ENCODE assay signal across 30 cellular contexts in genomic region chr9:97526895-97527575, GRCh38. TPM values are rescaled to one million over a fixed set of nuclear protein-coding genes. Genes with fewer than 3 reads are reported as not detected.
A peak's percentile ranks its signal among the peaks of the same experiment; 100 is the strongest.
DNase-seq lines count a peak whose midpoint lies in the region; ATAC-seq, FAIRE-seq and TF ChIP-seq lines count a peak whose summit lies in the region.
"Had no signal": no experiment of that assay in that cellular context is flagged by ENCODE, and none has a peak within 500 bp of the region (broad histone marks: within the 10 kb centered on the region; RNA-seq: fewer than 3 reads in every experiment).

No MANE protein-coding gene starts in this region.

- H3K79me1 ChIP-seq in H1 (ENCODE audit: low read depth, low read length): no peaks in the 10 kb centered on the region

- no peaks in the 10 kb centered on the region for H3K9me3 Mint-ChIP-seq in HFFc6
- H3K9me3 Mint-ChIP-seq: activated T-cell treated with anti-CD3 and anti-CD28 coated beads, Interleukin-2, amount 50 U/mL, for 24 hours; memory B cell; naive B cell; stimulated activated naive CD8-positive, alpha-beta T cell treated with anti-CD3 and anti-CD28 coated beads, Interleukin-15, Interleukin-2, amounts not matched to agents 100 ng/mL and 50 ng/mL, for 24 hours; T-cell had no signal

- H3K36me3 ChIP-seq in left ventricle myocardium inferior (peaks cover 33% of the 10 kb centered on the region), H1 (ENCODE audit: control insufficient read depth in 2 of 4, insufficient read depth in 4 of 4, low read length in 3 of 4) (no peaks in the 10 kb centered on the region)
- H3K36me3 ChIP-seq: brain microvascular endothelial cell, Peyer's patch, SJCRH30 had no signal

- no peaks in the 10 kb centered on the region for H3K27me3 ChIP-seq in left ventricle myocardium inferior (ENCODE audit: low read depth)
- no peaks in the 10 kb centered on the region for H3K27me3 ChIP-seq in H1 (replicated peaks in 1 of 4; ENCODE audit: control insufficient read depth in 3 of 4, extremely low read depth in 1 of 4, insufficient read depth in 3 of 4, low read length in 3 of 4)
- H3K27me3 ChIP-seq in foreskin keratinocyte: peaks cover 14% of the 10 kb centered on the region
- H3K27me3 ChIP-seq: BE2C, brain microvascular endothelial cell, Peyer's patch, SJCRH30 had no signal

- peaks cover 87% of the 10 kb centered on the region for H3K4me1 ChIP-seq in left ventricle myocardium inferior
- peaks cover 8 to 22% (median 16%) of the 10 kb centered on the region in 4 experiments for H3K4me1 ChIP-seq in H1 (replicated peaks in 1 of 4; ENCODE audit: control insufficient read depth in 3 of 4, insufficient read depth in 4 of 4, low read length in 3 of 4)
- H3K4me1 ChIP-seq in foreskin keratinocyte: no peaks in the 10 kb centered on the region
- H3K4me1 ChIP-seq: SJCRH30 had no signal

- H4K91ac ChIP-seq in H1 (replicated peaks; ENCODE audit: insufficient read length, low read length): no peak overlapping the region

- H3K27ac Mint-ChIP-seq in HFFc6: no peak overlapping the region
- H3K27ac Mint-ChIP-seq: activated T-cell treated with anti-CD3 and anti-CD28 coated beads, Interleukin-2, amount 50 U/mL, for 24 hours; memory B cell; stimulated activated naive CD8-positive, alpha-beta T cell treated with anti-CD3 and anti-CD28 coated beads, Interleukin-15, Interleukin-2, amounts not matched to agents 100 ng/mL and 50 ng/mL, for 24 hours; T-cell had no signal

- no peak for TF ChIP-seq RAD21 in H1 (IDR thresholded peaks at IDR 0.05 in 1 of 2, conservative IDR thresholded peaks at IDR 0.05 in 1 of 2; ENCODE audit: low read depth in 2 of 2, low read length in 2 of 2)

- no peak overlapping the region for H2BK15ac ChIP-seq in H1 (ENCODE audit: low read length)

- H2BK20ac ChIP-seq in H1 (ENCODE audit: low read length): 0 out of 2 replicates have a peak overlapping the region, but pooled peaks have one; percentile 99

- no peak for TF ChIP-seq POLR2A in H1 (IDR thresholded peaks at IDR 0.05; ENCODE audit: control extremely low read depth in 1 of 2, low read depth in 2 of 2, low read length in 2 of 2)

- intact Hi-C loops in left ventricle myocardium inferior (cut with micrococcal nuclease) (no loop called here), left cardiac atrium (cut with DNase I) (loop anchor here in 1 of 2 donors (10.0 kb wide), 1 partner anchor 68 kb away; no protein-coding TSS in a partner anchor)

- no peak overlapping the region for H3K4me3 Mint-ChIP-seq in HFFc6
- H3K4me3 Mint-ChIP-seq: activated T-cell treated with anti-CD3 and anti-CD28 coated beads, Interleukin-2, amount 50 U/mL, for 24 hours; memory B cell; naive B cell; stimulated activated naive CD8-positive, alpha-beta T cell treated with anti-CD3 and anti-CD28 coated beads, Interleukin-15, Interleukin-2, amounts not matched to agents 100 ng/mL and 50 ng/mL, for 24 hours; T-cell had no signal

- H2AFZ ChIP-seq in H1 (ENCODE audit: low read length): no peak overlapping the region

- no peak for ATAC-seq in left cardiac atrium
- no peak for ATAC-seq in foreskin keratinocyte
- ATAC-seq in HG02610 (IDR thresholded peaks at IDR 0.05; ENCODE audit: unreplicated experiment): no peak
- ATAC-seq in HG03378 (IDR thresholded peaks at IDR 0.05; ENCODE audit: unreplicated experiment): no peak
- ATAC-seq: T-cell had no signal

- no peak overlapping the region for H3K14ac ChIP-seq in H1 (ENCODE audit: insufficient read length)

- H2BK5ac ChIP-seq in H1 (ENCODE audit: low read depth, low read length): no peak overlapping the region

- 89% methylated on average over 7 of the region's 7 CpGs; no CpG with 5 or more reads in 1 of the 2 experiments for WGBS in H1 (ENCODE audit: extremely low coverage in 1 of 2, insufficient coverage in 1 of 2, insufficient read length in 1 of 2, insufficient replicate concordance in 2 of 2, low coverage in 1 of 2, low lambda C conversion rate in 2 of 2, missing lambda C conversion rate in 1 of 2), 2 experiments

- H3K4ac ChIP-seq in H1 (replicated peaks; ENCODE audit: insufficient read length, low read depth, low read length): no peak overlapping the region

- DNase-seq in left ventricle myocardium inferior (no peak), left cardiac atrium (no peak), H1 (ENCODE audit: low read depth in 1 of 2, low spot score in 2 of 2) (no peak), retinal pigment epithelial cell (ENCODE audit: low read depth) (peak; percentile 10), foreskin keratinocyte (no peak), HFFc6 (no peak)
- DNase-seq: activated CD4-positive, alpha-beta T cell treated with anti-CD3 and anti-CD28 coated beads for 1 hour; activated CD8-positive, alpha-beta memory T cell treated with anti-CD3 and anti-CD28 coated beads for 24 hours; activated T-cell treated with anti-CD3 and anti-CD28 coated beads, Interleukin-2, amount 50 U/mL, for 24 hours; BE2C; brain microvascular endothelial cell; cortex of kidney; DMS53; GDM1; kidney glomerular epithelial cell; naive B cell; NCI-H1436 treated with DMSO at 0.1 percent for 48 hours; NCI-H2107; NCI-H524; occipital lobe; Peyer's patch; SJCRH30; stimulated activated CD4-positive, alpha-beta T cell treated with anti-CD3 and anti-CD28 coated beads, Interleukin-4, amount 100 ng/mL, for 4 hours; T-cell; trophoblast cell had no signal

- H4K20me1 ChIP-seq in H1 (replicated peaks in 1 of 2; ENCODE audit: control insufficient read depth in 1 of 2, insufficient read depth in 2 of 2, low read length in 2 of 2): no peaks in the 10 kb centered on the region

- H3K79me2 ChIP-seq in H1 (ENCODE audit: control insufficient read depth in 1 of 2, insufficient read depth in 2 of 2, low read length in 2 of 2): no peaks in the 10 kb centered on the region

- POLR2A ChIA-PET in H1 (lab: Charles Lee; ENCODE audit: partially characterized antibody): interaction anchor here (1.1 to 1.7 kb wide), 2 partner anchors 24 to 64 kb away, joined by 3 to 4 read pairs; no protein-coding TSS in a partner anchor

- H3K4me1 Mint-ChIP-seq in HFFc6 (ENCODE audit: low read depth): peaks cover 59% of the 10 kb centered on the region
- H3K4me1 Mint-ChIP-seq: memory B cell, naive B cell, T-cell had no signal

- no peaks in the 10 kb centered on the region for H3K23me2 ChIP-seq in H1 (ENCODE audit: low read depth, low read length)

- H4K8ac ChIP-seq in H1 (ENCODE audit: extremely low read depth, insufficient read depth, low read length): peak overlapping the region; percentile 40; the same call in 1 of the 2 replicates

- H3K27ac ChIP-seq in left ventricle myocardium inferior (replicated peaks) (peak overlapping the region; percentile 94), H1 (ENCODE audit: low read depth, low read length) (no peak overlapping the region; the same call in 1 of the 2 replicates), foreskin keratinocyte (no peak overlapping the region)
- H3K27ac ChIP-seq: brain microvascular endothelial cell, Peyer's patch, SJCRH30 had no signal

- H3K23ac ChIP-seq in H1 (ENCODE audit: insufficient read length): no peak overlapping the region

- FAIRE-seq in H1 (lab: Jason Lieb, UNC): no peak
- FAIRE-seq: endometrium had no signal

- H4K5ac ChIP-seq in H1 (ENCODE audit: insufficient read length, low read depth, low read length): no peak overlapping the region

- peak overlapping the region in 1 of 2 experiments; percentile 47; a peak in 2 of 4 replicates for H3K4me2 ChIP-seq in H1 (ENCODE audit: insufficient read depth in 1 of 2, low read depth in 2 of 2, low read length in 2 of 2)

- H2AK5ac ChIP-seq in H1 (ENCODE audit: low read depth, low read length): no peak overlapping the region

- H2BK120ac ChIP-seq in H1 (replicated peaks; ENCODE audit: low read depth, low read length): no peak overlapping the region

- no peak overlapping the region for H3K56ac ChIP-seq in H1 (replicated peaks; ENCODE audit: insufficient read length, low read depth, low read length)

- H3K36me3 Mint-ChIP-seq in HFFc6 (ENCODE audit: low read depth): no peaks in the 10 kb centered on the region
- H3K36me3 Mint-ChIP-seq: memory B cell, naive B cell, T-cell had no signal

- peak overlapping the region; percentile 19; the same call in 1 of the 2 replicates for H3K18ac ChIP-seq in H1 (ENCODE audit: extremely low read depth, low read length)

- H2BK12ac ChIP-seq in H1 (ENCODE audit: low read depth, low read length): peak overlapping the region; percentile 94

- CTCF ChIA-PET in H1 (lab: Charles Lee; ENCODE audit: partially characterized antibody): interaction anchor here (0.7 to 2.8 kb wide), 8 partner anchors 14 to 89 kb away, joined by 3 to 8 read pairs (median 5); partner anchors contain the start of gene TMOD1

- peaks cover 28% of the 10 kb centered on the region for H3K27me3 Mint-ChIP-seq in HFFc6 (ENCODE audit: insufficient read depth)
- H3K27me3 Mint-ChIP-seq: activated T-cell treated with anti-CD3 and anti-CD28 coated beads, Interleukin-2, amount 50 U/mL, for 24 hours; memory B cell; stimulated activated naive CD8-positive, alpha-beta T cell treated with anti-CD3 and anti-CD28 coated beads, Interleukin-15, Interleukin-2, amounts not matched to agents 100 ng/mL and 50 ng/mL, for 24 hours; T-cell had no signal

- TF ChIP-seq CTCF in left ventricle myocardium inferior (IDR thresholded peaks at IDR 0.05; ENCODE audit: borderline replicate concordance) (no peak), H1 (IDR thresholded peaks at IDR 0.05; ENCODE audit: control extremely low read depth in 1 of 3, insufficient read depth in 1 of 3, low read depth in 1 of 3, low read length in 3 of 3) (no peak), retinal pigment epithelial cell (conservative IDR thresholded peaks at IDR 0.05; ENCODE audit: low read depth, low read length) (no peak), foreskin keratinocyte (conservative IDR thresholded peaks at IDR 0.05) (no peak), HFFc6 (IDR thresholded peaks at IDR 0.05) (no peak)

- H3K9ac ChIP-seq in H1 (replicated peaks in 1 of 4; ENCODE audit: extremely low read depth in 1 of 4, low read depth in 3 of 4, low read length in 3 of 4): no peak overlapping the region

- H3K9me3 ChIP-seq in left ventricle myocardium inferior (replicated peaks) (no peaks in the 10 kb centered on the region), H1 (ENCODE audit: insufficient read depth in 2 of 2, low read depth in 1 of 2, low read length in 1 of 2) (no peaks in the 10 kb centered on the region)
- H3K9me3 ChIP-seq: BE2C, Peyer's patch, SJCRH30 had no signal

- H3K4me3 ChIP-seq in left ventricle myocardium inferior (no peak overlapping the region), H1 (ENCODE audit: extremely low read depth in 1 of 4, insufficient read depth in 2 of 4, low read depth in 3 of 4, low read length in 4 of 4) (0 out of 8 replicates have a peak overlapping the region, but pooled peaks of 1 of the 4 experiments have one; percentile 0), retinal pigment epithelial cell (ENCODE audit: low read length) (no peak overlapping the region)
- H3K4me3 ChIP-seq: Peyer's patch, SJCRH30 had no signal

- TF ChIP-seq EP300 in H1 (IDR thresholded peaks at IDR 0.05; ENCODE audit: borderline replicate concordance in 1 of 2, low read depth in 2 of 2, low read length in 2 of 2): no peak

RNA-seq across cellular contexts. Expression of gene TMOD1, which starts 25.6 kb away (rescaled TPM):
- total RNA-seq in left ventricle myocardium inferior: 186 TPM
- 100 to 1,000 TPM; 142 to 149 TPM for total RNA-seq in left cardiac atrium
- total RNA-seq in H1 (2021; fragmentation: NEBNext Ultra II Directional; extraction: Animal tissue kit (Norgen Biotek cat#: 25700)): 0.88 and 1.1 TPM in 2 replicates
- polyA plus RNA-seq in H1 (2011; rRNA removed): 0.17 and 0.27 TPM in 2 replicates
- 0.50 TPM for polyA plus RNA-seq in H1 (2011; cell fraction: cytosol; rRNA removed)
- polyA plus RNA-seq in H1 (2011; cell fraction: nucleus; rRNA removed): 0.43 TPM
- 0.89 to 1.5 TPM (median 0.97 TPM) in 4 replicates for polyA plus RNA-seq in H1 (2012, experiment 1 of 2)
- 0.46 TPM for polyA plus RNA-seq in H1 (2012, experiment 2 of 2)
- 0.49 TPM for polyA plus RNA-seq in H1 (2013, experiment 1 of 2)
- polyA plus RNA-seq in H1 (2013, experiment 2 of 2): 0.37 TPM
- polyA minus RNA-seq in H1 (2011; rRNA and poly(A)+ RNA removed): 0.17 and 0.25 TPM in 2 replicates
- not detected for polyA minus RNA-seq in H1 (2011; cell fraction: cytosol; rRNA and poly(A)+ RNA removed)
- 0.70 TPM for polyA minus RNA-seq in H1 (2011; cell fraction: nucleus; rRNA and poly(A)+ RNA removed)
- not detected in 2 replicates for total RNA-seq in foreskin keratinocyte
- not detected in 2 replicates for polyA plus RNA-seq in foreskin keratinocyte
- total RNA-seq in HFFc6 (2021; fragmentation: NEBNext Ultra II Directional; extraction: Animal tissue kit (Norgen Biotek cat#: 25700)): under 1 TPM; 0.14 to 0.60 (median 0.57) TPM

Comparison
In these comparisons a context has a peak if more than half of its experiments do, and no peak if none do; other contexts are left out.
1. RNA of gene TMOD1, which starts 25.6 kb away (total RNA-seq): 186 TPM in left ventricle myocardium inferior (single experiment) and 142 to 149 TPM in left cardiac atrium; 0.88 to 1.1 TPM in H1, 0.14 to 0.60 TPM in HFFc6 and not detected in foreskin keratinocyte; every median in the first group is over 10 times any median in the second.